1 cellular context compared by ENCODE assay signal in the genomic region with DNA sequence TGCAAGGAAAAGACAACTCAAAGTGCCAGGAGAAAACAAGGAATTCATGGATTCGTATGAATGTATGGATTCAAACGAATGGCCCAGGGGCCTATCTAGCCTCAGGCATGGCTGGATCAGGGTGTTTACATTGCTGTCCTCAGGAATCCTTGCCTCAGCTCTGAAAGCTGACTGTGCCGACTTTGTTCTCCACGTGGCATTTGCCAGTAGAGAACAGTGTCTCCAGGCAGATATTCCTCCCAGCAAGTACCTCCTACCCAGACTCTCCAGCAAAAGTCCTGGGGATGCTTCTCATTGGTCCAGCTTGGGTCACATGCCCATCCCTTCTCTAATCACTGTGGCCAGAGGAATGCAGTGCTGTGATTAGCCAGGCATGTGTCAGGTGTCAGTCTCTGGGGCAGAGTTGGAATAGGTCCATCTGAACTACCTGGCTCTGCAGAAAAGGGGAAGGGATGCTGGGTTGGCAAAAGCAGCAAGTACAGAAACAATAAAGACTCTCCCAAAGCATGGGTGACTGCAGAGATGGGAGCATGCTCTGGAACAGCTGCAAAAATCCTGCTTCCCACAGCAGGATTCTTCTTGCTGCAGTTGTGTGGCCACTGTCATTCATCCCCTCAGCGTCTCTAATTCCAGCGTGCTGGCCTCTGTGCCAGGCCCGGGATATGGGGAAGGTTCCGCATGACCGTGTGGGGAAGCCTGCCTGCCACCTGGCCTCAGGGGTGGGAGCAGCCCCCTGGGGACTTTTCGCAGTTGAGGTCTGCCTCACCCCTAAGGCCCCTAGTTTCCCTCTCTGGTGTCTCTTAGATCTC.
TF ChIP-seq lines count a peak whose summit lies in the region.

No MANE protein-coding gene starts in this region.

TF ChIP-seq in HEK293, 187 proteins besides CTCF, POLR2A, EP300 and RAD21 (continued from another document):
- TF ChIP-seq, protein P1, sequence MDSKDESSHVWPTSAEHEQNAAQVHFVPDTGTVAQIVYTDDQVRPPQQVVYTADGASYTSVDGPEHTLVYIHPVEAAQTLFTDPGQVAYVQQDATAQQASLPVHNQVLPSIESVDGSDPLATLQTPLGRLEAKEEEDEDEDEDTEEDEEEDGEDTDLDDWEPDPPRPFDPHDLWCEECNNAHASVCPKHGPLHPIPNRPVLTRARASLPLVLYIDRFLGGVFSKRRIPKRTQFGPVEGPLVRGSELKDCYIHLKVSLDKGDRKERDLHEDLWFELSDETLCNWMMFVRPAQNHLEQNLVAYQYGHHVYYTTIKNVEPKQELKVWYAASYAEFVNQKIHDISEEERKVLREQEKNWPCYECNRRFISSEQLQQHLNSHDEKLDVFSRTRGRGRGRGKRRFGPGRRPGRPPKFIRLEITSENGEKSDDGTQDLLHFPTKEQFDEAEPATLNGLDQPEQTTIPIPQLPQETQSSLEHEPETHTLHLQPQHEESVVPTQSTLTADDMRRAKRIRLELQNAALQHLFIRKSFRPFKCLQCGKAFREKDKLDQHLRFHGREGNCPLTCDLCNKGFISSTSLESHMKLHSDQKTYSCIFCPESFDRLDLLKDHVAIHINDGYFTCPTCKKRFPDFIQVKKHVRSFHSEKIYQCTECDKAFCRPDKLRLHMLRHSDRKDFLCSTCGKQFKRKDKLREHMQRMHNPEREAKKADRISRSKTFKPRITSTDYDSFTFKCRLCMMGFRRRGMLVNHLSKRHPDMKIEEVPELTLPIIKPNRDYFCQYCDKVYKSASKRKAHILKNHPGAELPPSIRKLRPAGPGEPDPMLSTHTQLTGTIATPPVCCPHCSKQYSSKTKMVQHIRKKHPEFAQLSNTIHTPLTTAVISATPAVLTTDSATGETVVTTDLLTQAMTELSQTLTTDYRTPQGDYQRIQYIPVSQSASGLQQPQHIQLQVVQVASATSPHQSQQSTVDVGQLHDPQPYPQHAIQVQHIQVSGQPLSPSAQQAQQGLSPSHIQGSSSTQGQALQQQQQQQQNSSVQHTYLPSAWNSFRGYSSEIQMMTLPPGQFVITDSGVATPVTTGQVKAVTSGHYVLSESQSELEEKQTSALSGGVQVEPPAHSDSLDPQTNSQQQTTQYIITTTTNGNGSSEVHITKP (tag by site-specific recombination; IDR thresholded peaks at IDR 0.05) = no peak
- no peak for TF ChIP-seq ZNF555 (tag by site-specific recombination; conservative IDR thresholded peaks at IDR 0.05)
- TF ChIP-seq ZNF221 (tag by site-specific recombination; IDR thresholded peaks at IDR 0.05; ENCODE audit: borderline replicate concordance) = no peak
- TF ChIP-seq, protein P2, sequence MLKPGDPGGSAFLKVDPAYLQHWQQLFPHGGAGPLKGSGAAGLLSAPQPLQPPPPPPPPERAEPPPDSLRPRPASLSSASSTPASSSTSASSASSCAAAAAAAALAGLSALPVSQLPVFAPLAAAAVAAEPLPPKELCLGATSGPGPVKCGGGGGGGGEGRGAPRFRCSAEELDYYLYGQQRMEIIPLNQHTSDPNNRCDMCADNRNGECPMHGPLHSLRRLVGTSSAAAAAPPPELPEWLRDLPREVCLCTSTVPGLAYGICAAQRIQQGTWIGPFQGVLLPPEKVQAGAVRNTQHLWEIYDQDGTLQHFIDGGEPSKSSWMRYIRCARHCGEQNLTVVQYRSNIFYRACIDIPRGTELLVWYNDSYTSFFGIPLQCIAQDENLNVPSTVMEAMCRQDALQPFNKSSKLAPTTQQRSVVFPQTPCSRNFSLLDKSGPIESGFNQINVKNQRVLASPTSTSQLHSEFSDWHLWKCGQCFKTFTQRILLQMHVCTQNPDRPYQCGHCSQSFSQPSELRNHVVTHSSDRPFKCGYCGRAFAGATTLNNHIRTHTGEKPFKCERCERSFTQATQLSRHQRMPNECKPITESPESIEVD (tag by site-specific recombination; IDR thresholded peaks at IDR 0.05) = no peak
- TF ChIP-seq ZNF600 (tag by site-specific recombination; IDR thresholded peaks at IDR 0.05) = peak; percentile 38; the same call in 1 of the 2 replicates
- TF ChIP-seq KLF8 (tag by site-specific recombination; IDR thresholded peaks at IDR 0.05) = peak; percentile 15; the same call in 1 of the 2 replicates
- TF ChIP-seq ZNF335 (tag by site-specific recombination; conservative IDR thresholded peaks at IDR 0.05) = peak; percentile 35
- TF ChIP-seq KLF9 (tag by site-specific recombination; IDR thresholded peaks at IDR 0.05; ENCODE audit: low read depth) = no peak
- TF ChIP-seq PRDM4 (tag by site-specific recombination; IDR thresholded peaks at IDR 0.05) = no peak
- TF ChIP-seq ZNF473 (tag by site-specific recombination; IDR thresholded peaks at IDR 0.05) = no peak
- TF ChIP-seq ZBTB11 (tag by site-specific recombination; conservative IDR thresholded peaks at IDR 0.05; ENCODE audit: low read depth) = no peak
- no peak for TF ChIP-seq ZNF776 (tag by site-specific recombination; IDR thresholded peaks at IDR 0.05; ENCODE audit: borderline replicate concordance)
- no peak for TF ChIP-seq ZNF585B (tag by site-specific recombination; IDR thresholded peaks at IDR 0.05)
- TF ChIP-seq ZNF830 (tag by site-specific recombination; IDR thresholded peaks at IDR 0.05; ENCODE audit: low read depth) = no peak
- TF ChIP-seq ZNF239 (tag by site-specific recombination; IDR thresholded peaks at IDR 0.05) = no peak
- TF ChIP-seq ZNF837 (tag by site-specific recombination; IDR thresholded peaks at IDR 0.05) = no peak
- TF ChIP-seq ZNF610 (tag by site-specific recombination; IDR thresholded peaks at IDR 0.05; ENCODE audit: borderline replicate concordance) = no peak
- TF ChIP-seq ZNF341 (tag by site-specific recombination; IDR thresholded peaks at IDR 0.05; ENCODE audit: low read depth) = peak; percentile 43; the same call in 1 of the 2 replicates
- TF ChIP-seq SCRT1 (tag by site-specific recombination; IDR thresholded peaks at IDR 0.05; ENCODE audit: borderline replicate concordance) = no peak
- TF ChIP-seq SCRT2 (tag by site-specific recombination; IDR thresholded peaks at IDR 0.05) = no peak
- TF ChIP-seq ZNF202 (tag by site-specific recombination; IDR thresholded peaks at IDR 0.05; ENCODE audit: borderline replicate concordance) = no peak
- TF ChIP-seq MEIS1 (CRISPR knock-in tag; IDR thresholded peaks at IDR 0.05; ENCODE audit: borderline replicate concordance) = no peak
- no peak for TF ChIP-seq ZNF18 (tag by site-specific recombination; IDR thresholded peaks at IDR 0.05)
- TF ChIP-seq ZNF510 (tag by site-specific recombination; IDR thresholded peaks at IDR 0.05; ENCODE audit: insufficient replicate concordance) = no peak
- TF ChIP-seq, protein P3, sequence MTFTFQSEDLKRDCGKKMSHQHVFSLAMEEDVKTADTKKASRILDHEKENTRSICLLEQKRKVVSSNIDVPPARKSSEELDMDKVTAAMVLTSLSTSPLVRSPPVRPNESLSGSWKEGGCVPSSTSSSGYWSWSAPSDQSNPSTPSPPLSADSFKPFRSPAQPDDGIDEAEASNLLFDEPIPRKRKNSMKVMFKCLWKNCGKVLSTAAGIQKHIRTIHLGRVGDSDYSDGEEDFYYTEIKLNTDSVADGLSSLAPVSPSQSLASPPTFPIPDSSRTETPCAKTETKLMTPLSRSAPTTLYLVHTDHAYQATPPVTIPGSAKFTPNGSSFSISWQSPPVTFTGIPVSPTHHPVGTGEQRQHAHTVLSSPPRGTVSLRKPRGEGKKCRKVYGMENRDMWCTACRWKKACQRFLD (tag by site-specific recombination; IDR thresholded peaks at IDR 0.05) = no peak
- no peak for TF ChIP-seq ZBTB7A (tag by site-specific recombination; IDR thresholded peaks at IDR 0.05; ENCODE audit: low read depth)
- no peak for TF ChIP-seq ZNF292 (tag by site-specific recombination; IDR thresholded peaks at IDR 0.05; ENCODE audit: borderline replicate concordance, low read depth)
- TF ChIP-seq ZNF2 (tag by site-specific recombination; IDR thresholded peaks at IDR 0.05) = no peak
- TF ChIP-seq ZNF544 (tag by site-specific recombination; IDR thresholded peaks at IDR 0.05) = no peak
- no peak for TF ChIP-seq ATF2 (tag by site-specific recombination; IDR thresholded peaks at IDR 0.05; ENCODE audit: low read depth)
